Comparison of ENCODE assay signal across 15 cellular contexts in genomic region chr1:107941123-107941522, GRCh38. TPM values are rescaled to one million over a fixed set of nuclear protein-coding genes. Genes with fewer than 3 reads are reported as not detected.
DNase-seq lines count a peak whose midpoint lies in the region; ATAC-seq and TF ChIP-seq lines count a peak whose summit lies in the region.
"Had no signal": no experiment of that assay in that cellular context is flagged by ENCODE, and none has a peak within 500 bp of the region (broad histone marks: within the 10 kb centered on the region; RNA-seq: fewer than 3 reads in every experiment).

No MANE protein-coding gene starts in this region.

- peak overlapping the region; percentile 58 for H3K27ac ChIP-seq in adipose tissue (ENCODE audit: low read depth, low read length)
- peak overlapping the region; percentile 31 to 33 (median 31) for H3K27ac ChIP-seq in right lobe of liver
- peak overlapping the region; percentile 35 to 79 (median 48) for H3K27ac ChIP-seq in upper lobe of left lung
- H3K27ac ChIP-seq: 22Rv1 had no signal

- H3K27me3 ChIP-seq in right lobe of liver (no peaks in the 10 kb centered on the region), upper lobe of left lung (no peaks in the 10 kb centered on the region)

- TF ChIP-seq CTCF in right lobe of liver (IDR thresholded peaks at IDR 0.05) = no peak
- no peak for TF ChIP-seq CTCF in upper lobe of left lung (IDR thresholded peaks at IDR 0.05)

- intact Hi-C loops in right lobe of liver (cut with DNase I) = no loop called here

- peak; percentile 2 for DNase-seq in NK-92 treated with Interleukin-12 subunit alpha and Interleukin-12 subunit beta, amount 100 ng/mL, for 24 hours (lab: John Stamatoyannopoulos, UW)
- DNase-seq in NK-92 (lab: John Stamatoyannopoulos, UW; ENCODE audit: unreplicated experiment) = no peak
- no peak for DNase-seq in right lobe of liver
- peak in 1 of 2 donors; percentile 53 for DNase-seq in upper lobe of left lung
- no peak for DNase-seq in dedifferentiated amniotic fluid mesenchymal stem cell (ENCODE audit: extremely low spot score)
- no peak for DNase-seq in stimulated activated naive CD4-positive, alpha-beta T cell treated with Interleukin-2 at 50 U/mL for 16 hours (lab: John Stamatoyannopoulos, UW)
- DNase-seq: activated CD4-positive, alpha-beta T cell treated with anti-CD3 and anti-CD28 coated beads, Interleukin-2, amount 10 ng/mL, durations not matched to agents 24 days and 14 days; activated gamma-delta T cell treated with Interleukin-2 at 50 U/mL for 16 hours; dermis blood vessel endothelial cell; NCI-H1092 treated with DMSO at 0.1 percent for 48 hours; NCI-H526; stimulated activated naive CD8-positive, alpha-beta T cell treated with anti-CD3 and anti-CD28 coated beads, Interleukin-15, Interleukin-2, amounts not matched to agents 100 U/mL and 50 U/mL, for 24 hours had no signal

- H3K4me3 ChIP-seq in right lobe of liver (no peak overlapping the region), upper lobe of left lung (no peak overlapping the region)

- H3K4me1 ChIP-seq in right lobe of liver (no peaks in the 10 kb centered on the region), upper lobe of left lung (peaks cover 7 to 18% (median 16%) of the 10 kb centered on the region in 4 donors)

- H3K36me3 ChIP-seq in right lobe of liver (no peaks in the 10 kb centered on the region), upper lobe of left lung (no peaks in the 10 kb centered on the region)

- 48 to 73% (median 59%) methylated on average over 7 of the region's 7 CpGs for WGBS in adipose tissue, 3 donors
- 38% methylated on average over 7 of the region's 7 CpGs for WGBS in right lobe of liver (ENCODE audit: insufficient coverage, low coverage, low lambda C conversion rate, missing lambda C conversion rate)
- WGBS in upper lobe of left lung, 2 donors = 68 to 74% methylated on average over 7 of the region's 7 CpGs

- H3K9me3 ChIP-seq in right lobe of liver (no peaks in the 10 kb centered on the region), upper lobe of left lung (no peaks in the 10 kb centered on the region)

- TF ChIP-seq POLR2A in right lobe of liver (IDR thresholded peaks at IDR 0.05) (no peak), upper lobe of left lung (IDR thresholded peaks at IDR 0.05) (no peak)

- ATAC-seq in right lobe of liver = peak; percentile 33 to 62 (median 54)
- ATAC-seq in upper lobe of left lung (ENCODE audit: low FRiP score in 2 of 2) = peak in 1 of 2 donors; percentile 48
- ATAC-seq in HG02973 (IDR thresholded peaks at IDR 0.05; ENCODE audit: unreplicated experiment) = no peak
- ATAC-seq: stimulated activated naive CD8-positive, alpha-beta T cell treated with anti-CD3 and anti-CD28 coated beads, Interleukin-15, Interleukin-2, amounts not matched to agents 100 U/mL and 50 U/mL, for 24 hours had no signal

- TF ChIP-seq EP300 in upper lobe of left lung (IDR thresholded peaks at IDR 0.05) = no peak

RNA-seq across cellular contexts. Expression of gene VAV3, which starts 23.9 kb away (rescaled TPM):
- polyA plus RNA-seq in adipose tissue = 10 to 100 TPM in 1 of 3 donors, 1 to 10 TPM in 2; 2.2 to 10.2 (median 6.6) TPM
- 1 to 10 TPM in 4 of 6 experiments, under 1 TPM in 2; 0.77 to 3.6 (median 1.5) TPM for total RNA-seq in right lobe of liver
- 10 to 100 TPM in 2 of 6 donors, 1 to 10 TPM in 4; 5.9 to 13.6 (median 7.8) TPM for total RNA-seq in upper lobe of left lung
